16 cellular contexts compared by ENCODE assay signal in the genomic region with DNA sequence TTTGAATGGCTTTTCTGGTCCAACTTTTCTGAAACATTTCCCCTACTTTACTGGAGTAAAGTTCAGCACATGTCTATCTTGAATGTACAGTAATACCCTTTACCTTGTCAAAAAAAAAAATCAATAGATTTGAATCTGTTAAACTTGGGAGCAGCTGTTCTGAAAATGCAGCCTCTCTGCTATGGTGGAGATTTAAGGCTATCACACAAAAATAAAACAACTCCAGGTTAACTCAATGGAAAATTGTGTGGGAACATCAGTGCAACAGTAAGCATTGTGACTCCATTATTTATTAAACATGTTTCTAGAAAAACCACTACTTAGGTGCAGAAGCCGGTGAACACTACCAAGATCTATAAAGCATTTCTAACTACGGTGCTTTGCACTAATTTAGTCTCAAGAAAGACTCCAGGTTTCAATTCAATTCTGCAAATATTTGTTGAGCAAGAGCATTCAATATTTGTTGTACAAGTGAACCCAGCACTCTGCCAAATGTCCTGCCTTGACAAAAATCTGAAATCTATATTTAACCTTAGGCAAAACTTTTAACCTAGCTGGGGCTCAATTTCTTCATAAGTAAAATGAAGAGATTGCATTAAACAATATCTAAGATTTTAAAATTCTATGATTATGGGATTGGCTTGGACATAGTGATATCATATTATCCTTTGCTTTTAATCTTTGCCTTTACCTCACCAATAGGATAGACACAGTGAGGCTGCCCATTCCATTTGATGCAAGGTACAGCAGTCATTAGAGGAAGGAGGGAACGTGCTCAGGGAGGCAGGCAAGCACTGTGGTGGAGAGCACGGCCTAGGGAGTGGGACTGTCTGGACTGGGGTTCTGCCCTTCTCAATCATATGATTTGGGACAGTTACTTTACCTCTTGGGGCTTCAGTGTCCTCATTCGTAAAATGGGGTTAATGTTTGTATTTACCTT.
DNase-seq lines count a peak whose midpoint lies in the region; ATAC-seq, FAIRE-seq and TF ChIP-seq lines count a peak whose summit lies in the region.
"Had no signal": no experiment of that assay in that cellular context is flagged by ENCODE, and none has a peak within 500 bp of the region (broad histone marks: within the 10 kb centered on the region; RNA-seq: fewer than 3 reads in every experiment).

No MANE protein-coding gene starts in this region.

- POLR2A ChIA-PET in HepG2 (lab: Yijun Ruan, JAX), result no interaction called here

- ATAC-seq in GM23338 (peak; percentile 32; the same call in 1 of the 3 replicates), HepG2 (peak; percentile 72)
- ATAC-seq in stimulated activated memory B cell treated with anti-CD40 and anti-IgM and Interleukin-4, amounts not matched to agents 10 μg/mL and 1 μg/mL and 100 μg/mL, for 72 hours, result peak; percentile 24
- ATAC-seq: A549; CD8-positive, alpha-beta T cell had no signal

- H3K4me3 ChIP-seq in GM23338 (no peak overlapping the region), HepG2 (replicated peaks in 1 of 3; ENCODE audit: insufficient read depth in 1 of 3, low read depth in 2 of 3, low read length in 3 of 3) (no peak overlapping the region)
- H3K4me3 ChIP-seq in effector memory CD4-positive, alpha-beta T cell (ENCODE audit: insufficient read depth, low read depth, low read length, poor library complexity, severe bottlenecking), result no peak overlapping the region
- H3K4me3 ChIP-seq: A549, GM23248 had no signal

- no TSS peak for BruUV-seq in HepG2 (replicated peaks; lab: Mats Ljungman, UMichigan)

- H4K20me1 ChIP-seq in GM23338 (replicated peaks; ENCODE audit: insufficient read depth) (no peaks in the 10 kb centered on the region), HepG2 (ENCODE audit: insufficient read depth, low read length) (no peaks in the 10 kb centered on the region)

- H3F3A ChIP-seq in GM23338 (replicated peaks; ENCODE audit: low read depth), result no peaks in the 10 kb centered on the region

- H3K27ac Mint-ChIP-seq in GM23338, result no peak overlapping the region
- no peak overlapping the region for H3K27ac Mint-ChIP-seq in stimulated activated memory B cell treated with anti-CD40 and anti-IgM and Interleukin-4, amounts not matched to agents 10 μg/mL and 1 μg/mL and 100 μg/mL, for 72 hours
- H3K27ac Mint-ChIP-seq: CD8-positive, alpha-beta T cell had no signal

- no peak overlapping the region for H3K4me2 ChIP-seq in GM23338
- no peak overlapping the region for H3K4me2 ChIP-seq in HepG2 (ENCODE audit: low read depth, low read length)
- H3K4me2 ChIP-seq: A549 had no signal

- TF ChIP-seq RAD21 in HepG2 (CRISPR knock-in tag; IDR thresholded peaks at IDR 0.05), result no peak

- CTCF ChIA-PET in HepG2 (lab: Yijun Ruan, JAX; ENCODE audit: low intra/inter-chr PET ratio, low total read pairs), result no interaction called here

- H3K36me3 ChIP-seq in GM23338 (ENCODE audit: insufficient read depth), result no peaks in the 10 kb centered on the region
- H3K36me3 ChIP-seq in HepG2 (replicated peaks in 1 of 2; ENCODE audit: control insufficient read depth in 1 of 2, insufficient read depth in 2 of 2, low read length in 2 of 2), result no peaks in the 10 kb centered on the region
- no peaks in the 10 kb centered on the region for H3K36me3 ChIP-seq in effector memory CD4-positive, alpha-beta T cell (ENCODE audit: control insufficient read depth, insufficient read depth, low read length)
- H3K36me3 ChIP-seq: BE2C had no signal

- H3K27me3 ChIP-seq in GM23338 (ENCODE audit: insufficient read depth), result no peaks in the 10 kb centered on the region
- no peaks in the 10 kb centered on the region for H3K27me3 ChIP-seq in HepG2 (ENCODE audit: control insufficient read depth in 1 of 2, insufficient read depth in 2 of 2, low read length in 2 of 2)
- H3K27me3 ChIP-seq in effector memory CD4-positive, alpha-beta T cell (replicated peaks; ENCODE audit: control insufficient read depth, insufficient read depth, low read length, poor library complexity, severe bottlenecking), result no peaks in the 10 kb centered on the region
- H3K27me3 ChIP-seq: BE2C had no signal

- no peaks in the 10 kb centered on the region for H3K4me1 Mint-ChIP-seq in GM23338
- H3K4me1 Mint-ChIP-seq in stimulated activated memory B cell treated with anti-CD40 and anti-IgM and Interleukin-4, amounts not matched to agents 10 μg/mL and 1 μg/mL and 100 μg/mL, for 72 hours, result no peaks in the 10 kb centered on the region
- H3K4me1 Mint-ChIP-seq: CD14-positive monocyte had no signal

- peaks cover 6% of the 10 kb centered on the region for H3K9me3 ChIP-seq in HepG2 (ENCODE audit: low read length)
- H3K9me3 ChIP-seq in effector memory CD4-positive, alpha-beta T cell (ENCODE audit: control insufficient read depth, low read length), result no peaks in the 10 kb centered on the region
- H3K9me3 ChIP-seq: A549, BE2C had no signal

- TF ChIP-seq EP300 in HepG2 (IDR thresholded peaks at IDR 0.05; ENCODE audit: low read depth in 2 of 2, low read length in 2 of 2) (no peak), HepG2 (CRISPR knock-in tag; IDR thresholded peaks at IDR 0.05; ENCODE audit: borderline replicate concordance) (no peak)

- no peak overlapping the region for H3K9ac ChIP-seq in HepG2 (ENCODE audit: insufficient read depth, low read depth, low read length)
- H3K9ac ChIP-seq: GM23248 had no signal

- peaks cover 1% of the 10 kb centered on the region for H3K27me3 Mint-ChIP-seq in GM23338 (ENCODE audit: insufficient read depth, low read depth, poor library complexity)
- H3K27me3 Mint-ChIP-seq in stimulated activated memory B cell treated with anti-CD40 and anti-IgM and Interleukin-4, amounts not matched to agents 10 μg/mL and 1 μg/mL and 100 μg/mL, for 72 hours, result no peaks in the 10 kb centered on the region

- no peak for TF ChIP-seq POLR2A in HepG2 (IDR thresholded peaks at IDR 0.05; ENCODE audit: insufficient read depth in 1 of 2, low read depth in 2 of 2, low read length in 2 of 2)

- no peak for DNase-seq in GM23338 (ENCODE audit: low spot score)
- peak; percentile 34 for DNase-seq in NCI-H774 (lab: John Stamatoyannopoulos, UW)
- no peak for DNase-seq in HepG2 (ENCODE audit: low spot score)
- DNase-seq in effector memory CD4-positive, alpha-beta T cell, result no peak
- DNase-seq in NCI-H748 (lab: John Stamatoyannopoulos, UW; ENCODE audit: unreplicated experiment), result no peak
- DNase-seq in NCI-H1417 (lab: John Stamatoyannopoulos, UW), result no peak
- DNase-seq: BE2C; Caco-2; CD8-positive, alpha-beta T cell; DND-41; GF-D8; GM23248; H7 had no signal

- WGBS in HepG2 (ENCODE audit: low lambda C conversion rate), result 22% methylated on average over 5 of the region's 5 CpGs

- no peak overlapping the region for H3K4me3 Mint-ChIP-seq in GM23338
- H3K4me3 Mint-ChIP-seq in stimulated activated memory B cell treated with anti-CD40 and anti-IgM and Interleukin-4, amounts not matched to agents 10 μg/mL and 1 μg/mL and 100 μg/mL, for 72 hours, result no peak overlapping the region
- H3K4me3 Mint-ChIP-seq: CD14-positive monocyte; CD8-positive, alpha-beta T cell had no signal

- H3K79me2 ChIP-seq in GM23338 (replicated peaks; ENCODE audit: insufficient read depth) (no peaks in the 10 kb centered on the region), HepG2 (ENCODE audit: insufficient read depth, low read length) (no peaks in the 10 kb centered on the region)

- peaks cover 3% of the 10 kb centered on the region; the same call in 1 of the 3 replicates for H3K36me3 Mint-ChIP-seq in GM23338 (ENCODE audit: low read depth)
- H3K36me3 Mint-ChIP-seq in stimulated activated memory B cell treated with anti-CD40 and anti-IgM and Interleukin-4, amounts not matched to agents 10 μg/mL and 1 μg/mL and 100 μg/mL, for 72 hours, result no peaks in the 10 kb centered on the region
- H3K36me3 Mint-ChIP-seq: CD8-positive, alpha-beta T cell had no signal

- H3K27ac ChIP-seq in GM23338 (ENCODE audit: low read depth), result no peak overlapping the region
- no peak overlapping the region for H3K27ac ChIP-seq in HepG2 (ENCODE audit: extremely low read length, insufficient read depth, low read length)
- H3K27ac ChIP-seq in effector memory CD4-positive, alpha-beta T cell (ENCODE audit: insufficient read depth, low read length, poor library complexity, severe bottlenecking), result no peak overlapping the region
- H3K27ac ChIP-seq: A549, GM23248 had no signal

- intact Hi-C loops in HepG2 (cut with micrococcal nuclease; ENCODE audit: unreplicated experiment), result no loop called here

- H2AFZ ChIP-seq in GM23338, result no peak overlapping the region
- no peak overlapping the region for H2AFZ ChIP-seq in HepG2 (ENCODE audit: low read length)
- H2AFZ ChIP-seq: GM23248 had no signal

- H3K9me3 Mint-ChIP-seq in GM23338, result peaks cover 3% of the 10 kb centered on the region; the same call in 1 of the 3 replicates
- peaks cover 3% of the 10 kb centered on the region for H3K9me3 Mint-ChIP-seq in stimulated activated memory B cell treated with anti-CD40 and anti-IgM and Interleukin-4, amounts not matched to agents 10 μg/mL and 1 μg/mL and 100 μg/mL, for 72 hours

- TF ChIP-seq CTCF in GM23338 (conservative IDR thresholded peaks at IDR 0.05; ENCODE audit: low read depth in 2 of 2) (peak in 1 of 2 experiments; percentile 27; a peak in 2 of 4 replicates), HepG2 (CRISPR knock-in tag; IDR thresholded peaks at IDR 0.05) (no peak; the same call in 1 of the 2 replicates)

- in situ Hi-C loops in HepG2 (cut with HindIII; ENCODE audit: extremely low pct_ligation_motif_present, low pct_unique_long_range_greater_than_20kb), result no loop called here

- FAIRE-seq in HepG2 (lab: Jason Lieb, UNC), result no peak

- H3K9me2 ChIP-seq in GM23338 (ENCODE audit: insufficient read depth), result no peaks in the 10 kb centered on the region

- H3K4me1 ChIP-seq in GM23338 (ENCODE audit: insufficient read depth) (no peaks in the 10 kb centered on the region), HepG2 (ENCODE audit: insufficient read depth, low read length) (peaks cover 10% of the 10 kb centered on the region; the same call in 1 of the 2 replicates)
- no peaks in the 10 kb centered on the region for H3K4me1 ChIP-seq in effector memory CD4-positive, alpha-beta T cell (ENCODE audit: control insufficient read depth, insufficient read depth, low read length, poor library complexity, severe bottlenecking)
- H3K4me1 ChIP-seq: A549, BE2C, Caco-2 had no signal

TF ChIP-seq in GM23338, 12 proteins besides CTCF, POLR2A, EP300 and RAD21:
- TF ChIP-seq STAT1 (IDR thresholded peaks at IDR 0.05; ENCODE audit: unreplicated experiment), result no peak

TF ChIP-seq in HepG2, 621 proteins besides CTCF, POLR2A, EP300 and RAD21:
- no peak for TF ChIP-seq IRF9 (CRISPR knock-in tag; IDR thresholded peaks at IDR 0.05; ENCODE audit: borderline replicate concordance)
- no peak for TF ChIP-seq TCF7 (IDR thresholded peaks at IDR 0.05; ENCODE audit: low read depth)
- TF ChIP-seq ZNF468 (CRISPR knock-in tag; IDR thresholded peaks at IDR 0.05), result no peak
- TF ChIP-seq FOXA3 (CRISPR knock-in tag; IDR thresholded peaks at IDR 0.05), result no peak
